8 cellular contexts compared by ENCODE assay signal in the genomic region with DNA sequence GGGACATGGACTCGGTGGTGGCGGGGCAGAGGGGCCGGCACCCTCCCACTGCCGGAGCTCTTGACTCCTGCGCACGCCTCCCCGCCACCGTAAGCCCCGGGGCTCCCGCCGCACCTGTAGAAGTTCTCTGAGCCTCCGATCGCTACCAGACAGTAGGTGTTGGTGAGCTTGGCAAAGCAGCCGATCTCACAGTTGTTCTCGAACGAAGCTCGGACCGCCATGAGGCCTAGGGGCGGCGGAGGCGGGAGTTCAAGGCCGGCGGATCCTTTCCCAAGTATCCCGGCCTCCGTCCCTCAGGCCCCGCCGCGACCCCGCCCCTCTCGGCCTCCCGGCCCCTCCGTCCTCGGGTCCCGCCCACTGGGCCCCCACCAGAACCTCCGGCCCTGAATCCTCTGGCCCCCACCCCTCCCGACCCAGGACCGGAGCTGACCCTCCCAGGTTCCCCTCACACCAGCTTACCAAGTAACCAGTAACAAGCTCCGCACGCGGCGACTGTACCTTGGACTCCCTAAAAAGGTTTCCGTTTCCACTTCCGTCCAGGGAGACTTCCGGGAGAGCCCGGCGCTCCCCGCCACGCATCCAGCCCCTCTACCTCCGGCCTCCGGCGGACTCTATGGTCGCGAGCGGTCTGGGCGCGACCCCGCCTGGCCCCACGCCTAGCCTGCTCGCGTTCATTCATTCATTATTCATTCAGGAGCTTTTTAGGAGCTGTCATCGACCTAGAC. TPM values are rescaled to one million over a fixed set of nuclear protein-coding genes. Genes with fewer than 3 reads are reported as not detected.
DNase-seq lines count a peak whose midpoint lies in the region; ATAC-seq and TF ChIP-seq lines count a peak whose summit lies in the region.

A gene (minus strand): TSS at position 506 of the 725 bp plus-strand sequence. CDS start 285 bp downstream, at position 221.

- peak within 1 kb of the TSS; percentile 92 for H3K4me3 Mint-ChIP-seq in HFFc6

- H3K27ac Mint-ChIP-seq in HFFc6, result peak within 1 kb of the TSS; percentile 88

- intact Hi-C loops in T-helper 1 cell treated with Interleukin-12 subunit alpha and Interleukin-12 subunit beta and Interleukin-4 antibody, amounts not matched to agents 30 ng/mL and 1 ng/mL, for 36 hours (cut with micrococcal nuclease), result loop anchor here (1.0 to 10.0 kb wide), 7 partner anchors 20 to 668 kb away; a partner anchor contains a TSS
- intact Hi-C loops in left ventricle myocardium superior (cut with micrococcal nuclease), result no loop called here
- intact Hi-C loops in prostate gland (cut with DNase I), result no loop called here

- TF ChIP-seq CTCF in HFFc6 (IDR thresholded peaks at IDR 0.05), result no peak
- no peak for TF ChIP-seq CTCF in prostate gland (IDR thresholded peaks at IDR 0.05)

- H3K4me1 Mint-ChIP-seq in HFFc6 (ENCODE audit: low read depth), result peaks cover 36% of the 10 kb centered on the region

- H3K27me3 Mint-ChIP-seq in HFFc6 (ENCODE audit: insufficient read depth), result no peaks in the 10 kb centered on the region

- H3K27me3 ChIP-seq in prostate gland (replicated peaks; ENCODE audit: insufficient read depth), result no peaks in the 10 kb centered on the region

- 2% methylated on average over 54 of the region's 61 CpGs for WGBS in prostate gland

- H3K36me3 Mint-ChIP-seq in HFFc6 (ENCODE audit: low read depth), result peaks cover 28% of the 10 kb centered on the region

- peak within 1 kb of the TSS; percentile 66 to 87 for H3K4me3 ChIP-seq in prostate gland

- H3K4me1 ChIP-seq in prostate gland (replicated peaks), result no peaks in the 10 kb centered on the region

- no peaks in the 10 kb centered on the region for H3K36me3 ChIP-seq in prostate gland

- DNase-seq in GDM1 (lab: John Stamatoyannopoulos, UW), result peak; percentile 69
- DNase-seq in HFFc6, result peak; percentile 87
- peak; percentile 34 for DNase-seq in NCI-H1417 treated with DMSO at 0.1 percent for 48 hours (lab: John Stamatoyannopoulos, UW)
- DNase-seq in amniotic stem cell (lab: John Stamatoyannopoulos, UW), result peak; percentile 64
- DNase-seq in left ventricle myocardium superior, result peak; percentile 88
- peak; percentile 40 for DNase-seq in prostate gland (ENCODE audit: low spot score)
- DNase-seq in ureter (ENCODE audit: low spot score), result peak; percentile 84

- H3K9me3 Mint-ChIP-seq in HFFc6, result no peaks in the 10 kb centered on the region

- peak; percentile 92 for ATAC-seq in left ventricle myocardium superior

- peak within 1 kb of the TSS; percentile 71 to 80 for H3K27ac ChIP-seq in prostate gland

- TF ChIP-seq POLR2A in prostate gland (IDR thresholded peaks at IDR 0.05), result peak; percentile 11

- no peaks in the 10 kb centered on the region for H3K9me3 ChIP-seq in prostate gland

RNA-seq across cellular contexts. Expression of the gene that starts here (rescaled TPM):
- 100 to 1,000 TPM; 176 to 194 (median 185) TPM for total RNA-seq in HFFc6 (2021; fragmentation: NEBNext Ultra II Directional; extraction: Animal tissue kit (Norgen Biotek cat#: 25700))
- total RNA-seq in T-helper 1 cell treated with Interleukin-12 subunit alpha and Interleukin-12 subunit beta and Interleukin-4 antibody, amounts not matched to agents 30 ng/mL and 1 ng/mL, for 36 hours, result 115 and 118 TPM in 2 replicates
- 34.6 TPM for total RNA-seq in left ventricle myocardium superior
- 10 to 100 TPM; 78.2 to 93.9 TPM for total RNA-seq in prostate gland
- total RNA-seq in ureter, result 191 TPM

Comparison
In these comparisons a context has a peak if more than half of its experiments do, and no peak if none do; other contexts are left out.
1. Peak in every context shown above with its lines: DNase-seq, ATAC-seq, H3K4me3 ChIP-seq and H3K27ac ChIP-seq.
2. DNase-seq: peak in every context shown above with its lines; median percentile 88 in left ventricle myocardium superior; 87 in HFFc6; 84 in ureter; 69 in GDM1; 64 in amniotic stem cell; 40 in prostate gland; 34 in NCI-H1417 treated with DMSO at 0.1 percent for 48 hours.